In genomic region chr3:52539010-52539653, GRCh38 we compare ENCODE assay signal across 10 cellular contexts. TPM values are rescaled to one million over a fixed set of nuclear protein-coding genes. Genes with fewer than 3 reads are reported as not detected.
A peak's percentile ranks its signal among the peaks of the same experiment; 100 is the strongest.
DNase-seq lines count a peak whose midpoint lies in the region; ATAC-seq and TF ChIP-seq lines count a peak whose summit lies in the region.
"Had no signal": no experiment of that assay in that cellular context is flagged by ENCODE, and none has a peak within 500 bp of the region (broad histone marks: within the 10 kb centered on the region; RNA-seq: fewer than 3 reads in every experiment).

No MANE protein-coding gene starts in this region.

- H3K4me2 ChIP-seq in OCI-LY7 (ENCODE audit: low read length): peak overlapping the region; percentile 43

- no TSS peak for BruUV-seq in OCI-LY7 (replicated peaks; lab: Mats Ljungman, UMichigan)

- H3K36me3 ChIP-seq in OCI-LY7 (ENCODE audit: insufficient read depth, low read length): peaks cover 48% of the 10 kb centered on the region
- peaks cover 0 to 18% of the 10 kb centered on the region in 2 donors for H3K36me3 ChIP-seq in gastrocnemius medialis
- peaks cover 0 to 2% of the 10 kb centered on the region in 2 donors for H3K36me3 ChIP-seq in aorta (ENCODE audit: control insufficient read depth in 1 of 2, insufficient read depth in 2 of 2, low read length in 1 of 2)

- H3K36me3 Mint-ChIP-seq in activated CD4-positive, alpha-beta T cell treated with anti-CD3 and anti-CD28 coated beads for 36 hours (ENCODE audit: low read depth): peaks cover 41% of the 10 kb centered on the region
- peaks cover 22% of the 10 kb centered on the region for H3K36me3 Mint-ChIP-seq in central memory CD8-positive, alpha-beta T cell (ENCODE audit: insufficient read depth)

- TF ChIP-seq CTCF in OCI-LY7 (conservative IDR thresholded peaks at IDR 0.05; ENCODE audit: low read length) (no peak), gastrocnemius medialis (IDR thresholded peaks at IDR 0.05 in 4 of 5, conservative IDR thresholded peaks at IDR 0.05 in 1 of 5) (no peak)

- H3K27me3 ChIP-seq in gastrocnemius medialis: no peaks in the 10 kb centered on the region
- H3K27me3 ChIP-seq in aorta (ENCODE audit: control insufficient read depth in 1 of 2, insufficient read depth in 2 of 2, low read length in 1 of 2): no peaks in the 10 kb centered on the region

- H3K9me3 Mint-ChIP-seq in activated CD4-positive, alpha-beta T cell treated with anti-CD3 and anti-CD28 coated beads for 36 hours (ENCODE audit: low read depth): no peaks in the 10 kb centered on the region
- no peaks in the 10 kb centered on the region for H3K9me3 Mint-ChIP-seq in central memory CD8-positive, alpha-beta T cell

- no peak for TF ChIP-seq POLR2A in gastrocnemius medialis (IDR thresholded peaks at IDR 0.05)

- no peak overlapping the region for H3K27ac ChIP-seq in OCI-LY7 (ENCODE audit: low read depth, low read length, poor library complexity, severe bottlenecking)
- H3K27ac ChIP-seq in gastrocnemius medialis: peak overlapping the region; percentile 88 to 99 (median 94)
- no peak overlapping the region for H3K27ac ChIP-seq in substantia nigra (ENCODE audit: low read depth, low read length, poor library complexity, severe bottlenecking)
- no peak overlapping the region for H3K27ac ChIP-seq in aorta (ENCODE audit: low read depth in 1 of 2, low read length in 2 of 2)

- H3K27ac Mint-ChIP-seq in activated CD4-positive, alpha-beta T cell treated with anti-CD3 and anti-CD28 coated beads for 36 hours: peak overlapping the region; percentile 76
- peak overlapping the region; percentile 66 for H3K27ac Mint-ChIP-seq in central memory CD8-positive, alpha-beta T cell (ENCODE audit: low read depth)

- 95 to 96% methylated on average over 5 of the region's 5 CpGs for WGBS in aorta, 2 donors

- peak overlapping the region; percentile 7 for H3K4me3 Mint-ChIP-seq in activated CD4-positive, alpha-beta T cell treated with anti-CD3 and anti-CD28 coated beads for 36 hours
- peak overlapping the region; percentile 35 for H3K4me3 Mint-ChIP-seq in central memory CD8-positive, alpha-beta T cell

- H3K9me3 ChIP-seq in OCI-LY7 (ENCODE audit: low read length) (no peaks in the 10 kb centered on the region), gastrocnemius medialis (no peaks in the 10 kb centered on the region), aorta (ENCODE audit: control insufficient read depth, low read length) (no peaks in the 10 kb centered on the region)

- H3K79me2 ChIP-seq in OCI-LY7 (ENCODE audit: insufficient read depth, low read depth, low read length): peaks cover 35% of the 10 kb centered on the region

- intact Hi-C loops in activated CD4-positive, alpha-beta T cell treated with anti-CD3 and anti-CD28 coated beads for 36 hours (cut with DNase I, micrococcal nuclease): loop anchor here in 1 of 2 experiments (5.0 to 10.0 kb wide), 2 partner anchors 262 to 1154 kb away; partner anchors contain the start of genes MANF and WDR82
- intact Hi-C loops in OCI-LY7 (cut with micrococcal nuclease; ENCODE audit: unreplicated experiment) (loop anchor here (5.0 kb wide), 2 partner anchors 67 to 82 kb away; partner anchors contain the start of gene NISCH), gastrocnemius medialis (cut with DNase I; ENCODE audit: low total_unique reads) (loop anchor here (5.0 kb wide), 2 partner anchors 87 to 293 kb away; partner anchors contain the start of genes ITIH4 and TNNC1), aorta (cut with DNase I) (loop anchor here in 1 of 2 donors (5.0 kb wide), 1 partner anchor 82 kb away; the partner anchor contains the start of gene NISCH)

- no peaks in the 10 kb centered on the region for H3K27me3 Mint-ChIP-seq in activated CD4-positive, alpha-beta T cell treated with anti-CD3 and anti-CD28 coated beads for 36 hours
- no peaks in the 10 kb centered on the region for H3K27me3 Mint-ChIP-seq in central memory CD8-positive, alpha-beta T cell

- no peaks in the 10 kb centered on the region for H3K9me2 ChIP-seq in OCI-LY7 (ENCODE audit: insufficient read depth, low read length)

- in situ Hi-C loops in gastrocnemius medialis (cut with MboI; ENCODE audit: low sequenced_read_pairs in 4 of 4): no loop called here

- H2AFZ ChIP-seq in OCI-LY7 (ENCODE audit: low read length): no peak overlapping the region

- H4K20me1 ChIP-seq in OCI-LY7 (ENCODE audit: insufficient read depth, low read length): peaks cover 14% of the 10 kb centered on the region; the same call in 1 of the 2 replicates

- POLR2A ChIA-PET in activated CD4-positive, alpha-beta T cell treated with anti-CD3 and anti-CD28 coated beads for 36 hours (lab: Charles Lee): interaction anchor here (0.7 kb wide), 1 partner anchor 213 kb away, joined by 3 read pairs; no protein-coding TSS in a partner anchor
- POLR2A ChIA-PET in OCI-LY7 (lab: Charles Lee): no interaction called here

- CTCF ChIA-PET in activated CD4-positive, alpha-beta T cell treated with anti-CD3 and anti-CD28 coated beads for 36 hours (lab: Charles Lee): no interaction called here
- CTCF ChIA-PET in OCI-LY7 (lab: Charles Lee; ENCODE audit: unreplicated experiment): no interaction called here

- peaks cover 46% of the 10 kb centered on the region for H3K4me1 Mint-ChIP-seq in activated CD4-positive, alpha-beta T cell treated with anti-CD3 and anti-CD28 coated beads for 36 hours
- peaks cover 42% of the 10 kb centered on the region for H3K4me1 Mint-ChIP-seq in central memory CD8-positive, alpha-beta T cell

- no peak for DNase-seq in activated CD4-positive, alpha-beta T cell treated with anti-CD3 and anti-CD28 coated beads for 36 hours
- DNase-seq in activated CD4-positive, alpha-beta T cell treated with anti-CD3 and anti-CD28 coated beads for 48 hours: no peak
- DNase-seq in OCI-LY7 (ENCODE audit: low spot score) (no peak), gastrocnemius medialis (no peak), substantia nigra (lab: John Stamatoyannopoulos, UW) (no peak), aorta (no peak)
- DNase-seq in central memory CD8-positive, alpha-beta T cell (ENCODE audit: low spot score in 2 of 2): no peak
- DNase-seq: NCI-H2171 treated with DMSO at 0.1 percent for 48 hours; stimulated activated CD4-positive, alpha-beta T cell treated with anti-CD3 and anti-CD28 coated beads, Interleukin-2, amount 100 ng/mL, for 48 hours had no signal

- no peak overlapping the region for H3K4me3 ChIP-seq in OCI-LY7 (ENCODE audit: low read depth, low read length, poor library complexity, severe bottlenecking)
- no peak overlapping the region for H3K4me3 ChIP-seq in gastrocnemius medialis
- H3K4me3 ChIP-seq in aorta (ENCODE audit: low read length in 2 of 2): no peak overlapping the region

- H3K4me1 ChIP-seq in OCI-LY7 (ENCODE audit: insufficient read depth, low read length, poor library complexity, severe bottlenecking) (peaks cover 41% of the 10 kb centered on the region), gastrocnemius medialis (peaks cover 44 to 52% of the 10 kb centered on the region in 2 donors), aorta (ENCODE audit: control insufficient read depth in 1 of 2, insufficient read depth in 2 of 2, low read length in 2 of 2) (peaks cover 0 to 7% of the 10 kb centered on the region in 2 donors)

- ATAC-seq in activated CD4-positive, alpha-beta T cell treated with anti-CD3 and anti-CD28 coated beads for 36 hours: no peak
- ATAC-seq in central memory CD8-positive, alpha-beta T cell (replicated peaks; ENCODE audit: extremely low read depth, poor library complexity, severe bottlenecking): no peak
- no peak for ATAC-seq in gastrocnemius medialis
- ATAC-seq in GM18502 (IDR thresholded peaks at IDR 0.05; ENCODE audit: poor library complexity, unreplicated experiment): no peak
- no peak for ATAC-seq in aorta (ENCODE audit: low FRiP score)

RNA-seq across cellular contexts. Expression of gene UQCC5, which starts 2.7 kb away (rescaled TPM):
- total RNA-seq in activated CD4-positive, alpha-beta T cell treated with anti-CD3 and anti-CD28 coated beads for 36 hours: 10 to 100 TPM; 12.0 to 12.7 TPM
- total RNA-seq in OCI-LY7 (2014; rRNA removed; shearing (Covaris generic)): 12.0 and 18.4 TPM in 2 replicates
- total RNA-seq in OCI-LY7 (2022) (22.4 and 25.6 TPM in 2 replicates), gastrocnemius medialis (10 to 100 TPM in 1 of 4 donors, 1 to 10 TPM in 1, under 1 TPM in 2; 0.31 to 26.1 (median 0.87) TPM), aorta (10 to 100 TPM in 1 of 2 donors, 1 to 10 TPM in 1; 9.1 to 14.0 TPM)
- polyA plus RNA-seq in aorta: 1 to 10 TPM; 4.5 to 7.1 TPM

RNA-seq across cellular contexts. Expression of gene NT5DC2, which starts 5.5 kb away (rescaled TPM):
- 10 to 100 TPM; 35.6 to 59.1 TPM for total RNA-seq in activated CD4-positive, alpha-beta T cell treated with anti-CD3 and anti-CD28 coated beads for 36 hours
- 132 and 144 TPM in 2 replicates for total RNA-seq in OCI-LY7 (2014; rRNA removed; shearing (Covaris generic))
- total RNA-seq in OCI-LY7 (2022) (110 and 118 TPM in 2 replicates), gastrocnemius medialis (10 to 100 TPM in 1 of 4 donors, 1 to 10 TPM in 3; 4.4 to 14.7 (median 8.1) TPM), aorta (10 to 100 TPM; 29.6 to 33.0 TPM)
- 100 to 1,000 TPM in 1 of 2 donors, 10 to 100 TPM in 1; 46.3 to 148 TPM for polyA plus RNA-seq in aorta

RNA-seq across cellular contexts. Expression of gene STAB1, which starts 44.0 kb away (rescaled TPM):
- total RNA-seq in activated CD4-positive, alpha-beta T cell treated with anti-CD3 and anti-CD28 coated beads for 36 hours: under 1 TPM; 0.09 to 0.14 TPM
- not detected in 2 replicates for total RNA-seq in OCI-LY7 (2014; rRNA removed; shearing (Covaris generic))
- not detected in 2 replicates for total RNA-seq in OCI-LY7 (2022)
- total RNA-seq in gastrocnemius medialis: 10 to 100 TPM; 10.3 to 27.2 (median 23.3) TPM
- total RNA-seq in aorta: 100 to 1,000 TPM; 339 to 651 TPM
- 100 to 1,000 TPM in 1 of 2 donors, 10 to 100 TPM in 1; 54.2 to 207 TPM for polyA plus RNA-seq in aorta

Comparison
In these comparisons a context has a peak if more than half of its experiments do, and no peak if none do; other contexts are left out.
1. H3K27ac ChIP-seq: peak in gastrocnemius medialis (4 of 4); none in OCI-LY7 (single experiment), substantia nigra (single experiment) and aorta (0 of 2).
2. RNA of gene STAB1, which starts 44.0 kb away (total RNA-seq): 339 to 651 TPM in aorta; 10.3 to 27.2 TPM in gastrocnemius medialis, 0.09 to 0.14 TPM in activated CD4-positive, alpha-beta T cell treated with anti-CD3 and anti-CD28 coated beads for 36 hours and not detected in OCI-LY7; every median in the first group is over 10 times any median in the second.